Comparison of ENCODE assay signal across 22 cellular contexts in genomic region chr17:15194859-15195277, GRCh38.
DNase-seq lines count a peak whose midpoint lies in the region; ATAC-seq and TF ChIP-seq lines count a peak whose summit lies in the region.
"Had no signal": no experiment of that assay in that cellular context is flagged by ENCODE, and none has a peak within 500 bp of the region (broad histone marks: within the 10 kb centered on the region; RNA-seq: fewer than 3 reads in every experiment).

No MANE protein-coding gene starts in this region.

- no peaks in the 10 kb centered on the region for H3K36me3 ChIP-seq in adipocyte (ENCODE audit: control insufficient read depth, insufficient read depth, low read length, severe bottlenecking)
- H3K36me3 ChIP-seq: ascending aorta, BE2C, heart right ventricle, neutrophil, prostate gland had no signal

- peaks cover 15% of the 10 kb centered on the region for H3K9me3 ChIP-seq in adipocyte (ENCODE audit: control insufficient read depth, low read length)
- H3K9me3 ChIP-seq: BE2C, neutrophil, prostate gland, SK-N-SH had no signal

- H3K4me3 ChIP-seq in adipocyte (ENCODE audit: low read length): no peak overlapping the region
- no peak overlapping the region for H3K4me3 ChIP-seq in retinal pigment epithelial cell (ENCODE audit: low read length)
- H3K4me3 ChIP-seq: ascending aorta, heart right ventricle, prostate gland had no signal

- ATAC-seq in GM21367 (IDR thresholded peaks at IDR 0.05; ENCODE audit: unreplicated experiment): no peak
- ATAC-seq in HG03135 (IDR thresholded peaks at IDR 0.05; ENCODE audit: unreplicated experiment): no peak
- ATAC-seq: activated CD4-positive, alpha-beta T cell treated with anti-CD3 and anti-CD28 coated beads for 36 hours; activated T-cell treated with anti-CD3 and anti-CD28 coated beads, Interleukin-2, amount 50 U/mL, for 4 hours; heart right ventricle had no signal

- TF ChIP-seq CTCF in retinal pigment epithelial cell (conservative IDR thresholded peaks at IDR 0.05; ENCODE audit: low read depth, low read length): no peak

- no peaks in the 10 kb centered on the region for H3K4me1 ChIP-seq in adipocyte (ENCODE audit: control insufficient read depth, insufficient read depth, low read length)
- H3K4me1 ChIP-seq: ascending aorta, prostate gland had no signal

- H3K9ac ChIP-seq in adipocyte (ENCODE audit: low read length): no peak overlapping the region
- H3K9ac ChIP-seq: SK-N-SH had no signal

- H3K27me3 ChIP-seq in adipocyte (replicated peaks; ENCODE audit: control insufficient read depth, insufficient read depth, low read length): no peaks in the 10 kb centered on the region
- H3K27me3 ChIP-seq: ascending aorta, BE2C, heart right ventricle, neutrophil had no signal

- DNase-seq in DMS 273 treated with DMSO at 0.1 percent for 48 hours (lab: John Stamatoyannopoulos, UW): peak; percentile 41
- peak; percentile 52 for DNase-seq in M059J (ENCODE audit: low read depth)
- DNase-seq in adipocyte (ENCODE audit: low read depth): peak; percentile 86
- DNase-seq in retinal pigment epithelial cell (ENCODE audit: low read depth): peak; percentile 25
- DNase-seq in cerebellum (ENCODE audit: low spot score): no peak
- DNase-seq: activated CD4-positive, alpha-beta T cell treated with anti-CD3 and anti-CD28 coated beads for 36 hours; activated naive CD4-positive, alpha-beta T cell treated with anti-CD3 and anti-CD28 coated beads, Interleukin-2, amount 10 ng/mL, durations not matched to agents 7 days and 5 days; activated T-cell treated with anti-CD3 and anti-CD28 coated beads, Interleukin-2, amount 50 U/mL, for 4 hours; BE2C; central memory CD4-positive, alpha-beta T cell; GF-D8; GOT3; heart right ventricle; KBM-7; NCI-H510A; T-helper 2 cell had no signal
